ENCODE assay signal across 14 cellular contexts in the genomic region with DNA sequence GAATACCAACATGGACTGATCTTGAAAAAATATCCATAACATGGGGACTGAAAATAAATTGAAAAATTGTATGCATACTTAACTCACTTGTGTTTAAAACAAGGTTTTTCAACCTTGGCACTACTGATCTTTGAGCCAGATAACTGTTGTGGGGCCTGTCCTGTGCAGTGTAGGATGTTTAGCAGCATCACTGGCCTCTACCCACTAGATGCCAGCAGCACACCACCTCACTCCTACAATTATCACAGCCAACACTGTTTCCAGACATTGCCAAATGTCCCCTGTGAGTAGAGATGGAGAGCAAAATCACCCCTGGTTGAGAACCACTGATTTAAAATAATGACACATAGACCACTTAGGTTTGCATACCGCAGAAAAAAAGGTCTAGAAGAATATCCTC. TPM values are rescaled to one million over a fixed set of nuclear protein-coding genes. Genes with fewer than 3 reads are reported as not detected.
A peak's percentile ranks its signal among the peaks of the same experiment; 100 is the strongest.
DNase-seq lines count a peak whose midpoint lies in the region; ATAC-seq, FAIRE-seq and TF ChIP-seq lines count a peak whose summit lies in the region.
"Had no signal": no experiment of that assay in that cellular context is flagged by ENCODE, and none has a peak within 500 bp of the region (broad histone marks: within the 10 kb centered on the region; RNA-seq: fewer than 3 reads in every experiment).

No MANE protein-coding gene starts in this region.

- H3K27me3 Mint-ChIP-seq in activated T-helper 1 cell treated with anti-CD3 and anti-CD28 coated beads, Interleukin-12 subunit alpha, Interleukin-12 subunit beta, Interleukin-2, Interleukin-4 antibody, amounts not matched to agents 30 ng/mL and 10 ng/mL and 1 ng/mL, durations not matched to agents 14 hours and 24 hours and 36 hours (ENCODE audit: insufficient read depth), result peaks cover 11% of the 10 kb centered on the region

- H3K9me3 Mint-ChIP-seq in activated T-helper 1 cell treated with anti-CD3 and anti-CD28 coated beads, Interleukin-12 subunit alpha, Interleukin-12 subunit beta, Interleukin-2, Interleukin-4 antibody, amounts not matched to agents 30 ng/mL and 10 ng/mL and 1 ng/mL, durations not matched to agents 14 hours and 24 hours and 36 hours, result no peaks in the 10 kb centered on the region
- H3K9me3 Mint-ChIP-seq: stimulated activated naive B cell treated with anti-CD40 and anti-IgM and Interleukin-4, amounts not matched to agents 10 μg/mL and 1 μg/mL and 100 μg/mL, for 72 hours had no signal

- no peaks in the 10 kb centered on the region for H3K4me1 Mint-ChIP-seq in activated T-helper 1 cell treated with anti-CD3 and anti-CD28 coated beads, Interleukin-12 subunit alpha, Interleukin-12 subunit beta, Interleukin-2, Interleukin-4 antibody, amounts not matched to agents 30 ng/mL and 10 ng/mL and 1 ng/mL, durations not matched to agents 14 hours and 24 hours and 36 hours (ENCODE audit: low read depth)
- H3K4me1 Mint-ChIP-seq: stimulated activated naive B cell treated with anti-CD40 and anti-IgM and Interleukin-4, amounts not matched to agents 10 μg/mL and 1 μg/mL and 100 μg/mL, for 72 hours had no signal

- DNase-seq in D721Med (ENCODE audit: insufficient read length, low spot score) (no peak), astrocyte of the cerebellum (ENCODE audit: low read depth) (no peak), medulla oblongata (ENCODE audit: extremely low spot score) (peak; percentile 60)
- DNase-seq in stimulated activated CD4-positive, alpha-beta T cell treated with anti-CD3 and anti-CD28 coated beads, Interleukin-15, amount 100 ng/mL, for 24 hours, result no peak
- no peak for DNase-seq in activated T-helper 1 cell treated with anti-CD3 and anti-CD28 coated beads, Interleukin-12 subunit alpha, Interleukin-12 subunit beta, Interleukin-2, Interleukin-4 antibody, amounts not matched to agents 30 ng/mL and 10 ng/mL and 1 ng/mL, durations not matched to agents 14 hours and 24 hours and 36 hours (ENCODE audit: low spot score)
- DNase-seq: aorta; DMS79; islet precursor cell; stimulated activated CD4-positive, alpha-beta T cell treated with anti-CD3 and anti-CD28 coated beads, Interleukin-1b, Interleukin-23, amount 100 ng/mL, for 48 hours; stimulated activated naive B cell treated with anti-CD40 and anti-IgM and Interleukin-4, amounts not matched to agents 10 μg/mL and 1 μg/mL and 100 μg/mL, for 72 hours had no signal

- TF ChIP-seq EP300 in Ishikawa (IDR thresholded peaks at IDR 0.05; ENCODE audit: borderline replicate concordance), result no peak

- H3K4me3 Mint-ChIP-seq in activated T-helper 1 cell treated with anti-CD3 and anti-CD28 coated beads, Interleukin-12 subunit alpha, Interleukin-12 subunit beta, Interleukin-2, Interleukin-4 antibody, amounts not matched to agents 30 ng/mL and 10 ng/mL and 1 ng/mL, durations not matched to agents 14 hours and 24 hours and 36 hours, result no peak overlapping the region
- H3K4me3 Mint-ChIP-seq: stimulated activated naive B cell treated with anti-CD40 and anti-IgM and Interleukin-4, amounts not matched to agents 10 μg/mL and 1 μg/mL and 100 μg/mL, for 72 hours had no signal

- no peak for FAIRE-seq in D721Med (lab: Jason Lieb, UNC)

- TF ChIP-seq RAD21 in Ishikawa (IDR thresholded peaks at IDR 0.05; ENCODE audit: low read depth), result peak; percentile 45

- no peak overlapping the region for H3K27ac Mint-ChIP-seq in activated T-helper 1 cell treated with anti-CD3 and anti-CD28 coated beads, Interleukin-12 subunit alpha, Interleukin-12 subunit beta, Interleukin-2, Interleukin-4 antibody, amounts not matched to agents 30 ng/mL and 10 ng/mL and 1 ng/mL, durations not matched to agents 14 hours and 24 hours and 36 hours
- H3K27ac Mint-ChIP-seq: stimulated activated naive B cell treated with anti-CD40 and anti-IgM and Interleukin-4, amounts not matched to agents 10 μg/mL and 1 μg/mL and 100 μg/mL, for 72 hours had no signal

- ATAC-seq in HG03097 (IDR thresholded peaks at IDR 0.05; ENCODE audit: low FRiP score, unreplicated experiment), result no peak
- no peak for ATAC-seq in GM19467 (IDR thresholded peaks at IDR 0.05; ENCODE audit: unreplicated experiment)
- ATAC-seq: esophagus mucosa; stimulated activated naive B cell treated with anti-CD40 and anti-IgM and Interleukin-4, amounts not matched to agents 10 μg/mL and 1 μg/mL and 100 μg/mL, for 72 hours had no signal

- H3K36me3 Mint-ChIP-seq in activated T-helper 1 cell treated with anti-CD3 and anti-CD28 coated beads, Interleukin-12 subunit alpha, Interleukin-12 subunit beta, Interleukin-2, Interleukin-4 antibody, amounts not matched to agents 30 ng/mL and 10 ng/mL and 1 ng/mL, durations not matched to agents 14 hours and 24 hours and 36 hours (ENCODE audit: low read depth), result no peaks in the 10 kb centered on the region
- H3K36me3 Mint-ChIP-seq: stimulated activated naive B cell treated with anti-CD40 and anti-IgM and Interleukin-4, amounts not matched to agents 10 μg/mL and 1 μg/mL and 100 μg/mL, for 72 hours had no signal

- TF ChIP-seq CTCF in D721Med (IDR thresholded peaks at IDR 0.05; ENCODE audit: insufficient read depth, missing control alignments) (peak; percentile 24), astrocyte of the cerebellum (IDR thresholded peaks at IDR 0.05; ENCODE audit: low read depth, low read length, missing control alignments) (peak; percentile 35)

- no peak overlapping the region for H3K4me3 ChIP-seq in astrocyte of the cerebellum (ENCODE audit: low read depth, low read length)

- intact Hi-C loops in activated T-helper 1 cell treated with anti-CD3 and anti-CD28 coated beads, Interleukin-12 subunit alpha, Interleukin-12 subunit beta, Interleukin-2, Interleukin-4 antibody, amounts not matched to agents 30 ng/mL and 10 ng/mL and 1 ng/mL, durations not matched to agents 14 hours and 24 hours and 36 hours (cut with micrococcal nuclease), result no loop called here

- in situ Hi-C loops in astrocyte of the cerebellum (cut with HindIII; ENCODE audit: low sequenced_read_pairs), result no loop called here

TF ChIP-seq in Ishikawa, 13 proteins besides CTCF, POLR2A, EP300 and RAD21:
- TF ChIP-seq CEBPB (IDR thresholded peaks at IDR 0.05), result no peak
- no peak for TF ChIP-seq YY1 (IDR thresholded peaks at IDR 0.05; ENCODE audit: low read depth)
- TF ChIP-seq CREB1 (IDR thresholded peaks at IDR 0.05; ENCODE audit: low read depth), result no peak
- no peak for TF ChIP-seq NFIC (IDR thresholded peaks at IDR 0.05)
- no peak for TF ChIP-seq FOXM1 (IDR thresholded peaks at IDR 0.05; ENCODE audit: borderline replicate concordance, low read depth)

RNA-seq across cellular contexts. Expression of a gene that starts 45.0 kb away (rescaled TPM):
- total RNA-seq in activated T-helper 1 cell treated with anti-CD3 and anti-CD28 coated beads, Interleukin-12 subunit alpha, Interleukin-12 subunit beta, Interleukin-2, Interleukin-4 antibody, amounts not matched to agents 30 ng/mL and 10 ng/mL and 1 ng/mL, durations not matched to agents 14 hours and 24 hours and 36 hours, result not detected in 2 replicates
- total RNA-seq: esophagus mucosa had no signal
